In the genomic region with DNA sequence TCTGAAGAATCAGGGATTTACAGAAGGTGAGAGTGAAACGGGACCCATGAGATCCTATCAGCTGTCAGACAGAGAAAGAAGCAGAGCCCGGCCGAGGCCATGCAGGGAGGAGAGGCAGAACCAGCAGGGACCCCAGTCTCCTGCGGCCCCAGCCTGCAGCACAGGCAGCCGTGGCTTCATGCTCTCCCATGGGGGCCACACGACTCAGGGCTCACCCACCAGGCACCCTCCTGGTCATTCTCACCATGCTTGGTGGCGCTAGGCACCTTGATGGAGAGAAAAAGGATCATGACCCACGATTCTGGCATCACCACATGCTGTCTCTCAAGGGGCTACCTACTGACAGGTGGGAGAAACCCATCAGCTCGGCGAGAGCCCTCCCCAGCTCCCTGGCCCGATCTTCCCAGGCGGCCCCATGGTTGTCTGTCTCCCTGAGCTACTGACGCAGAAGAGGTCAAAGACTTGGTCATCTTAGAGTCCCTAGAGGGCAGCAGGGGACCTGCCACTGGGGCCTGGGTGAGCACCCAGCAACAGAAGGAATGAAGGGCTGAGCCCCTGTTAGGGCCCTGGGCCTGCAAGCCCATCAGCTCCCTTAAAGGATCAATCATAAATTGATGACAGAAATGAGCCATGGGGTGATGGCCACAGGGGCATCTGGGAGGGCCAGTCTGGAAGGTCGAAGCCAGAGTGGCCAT, we compare ENCODE assay signal across 16 cellular contexts. TPM values are rescaled to one million over a fixed set of nuclear protein-coding genes. Genes with fewer than 3 reads are reported as not detected.
DNase-seq lines count a peak whose midpoint lies in the region; ATAC-seq and TF ChIP-seq lines count a peak whose summit lies in the region.
"Had no signal": no experiment of that assay in that cellular context is flagged by ENCODE, and none has a peak within 500 bp of the region (broad histone marks: within the 10 kb centered on the region; RNA-seq: fewer than 3 reads in every experiment).

No MANE protein-coding gene starts in this region.

- peaks cover 37% of the 10 kb centered on the region for H4K20me1 ChIP-seq in neural progenitor cell (ENCODE audit: low read depth)

- H3K27ac ChIP-seq in dorsolateral prefrontal cortex (peak overlapping the region in 56 of 59 donors; percentile 52 to 89 (median 80)), neural progenitor cell (no peak overlapping the region)

- H3K4me2 ChIP-seq in neural progenitor cell: no peak overlapping the region
- H3K4me2 ChIP-seq: hepatocyte had no signal

- peak overlapping the region; percentile 31 for H3K27ac Mint-ChIP-seq in stimulated activated naive CD8-positive, alpha-beta T cell treated with anti-CD3 and anti-CD28 coated beads, Interleukin-15, Interleukin-2, amounts not matched to agents 100 ng/mL and 50 ng/mL, for 24 hours
- H3K27ac Mint-ChIP-seq in neural progenitor cell: peak overlapping the region; percentile 46
- H3K27ac Mint-ChIP-seq: activated CD4-positive, alpha-beta memory T cell treated with anti-CD3 and anti-CD28 coated beads, Interleukin-2, amount 10 ng/mL, durations not matched to agents 7 days and 5 days had no signal

- no peaks in the 10 kb centered on the region for H3K4me1 ChIP-seq in neural progenitor cell

- no peaks in the 10 kb centered on the region for H3K9me3 Mint-ChIP-seq in stimulated activated naive CD8-positive, alpha-beta T cell treated with anti-CD3 and anti-CD28 coated beads, Interleukin-15, Interleukin-2, amounts not matched to agents 100 ng/mL and 50 ng/mL, for 24 hours
- no peaks in the 10 kb centered on the region for H3K9me3 Mint-ChIP-seq in neural progenitor cell
- H3K9me3 Mint-ChIP-seq: activated CD4-positive, alpha-beta memory T cell treated with anti-CD3 and anti-CD28 coated beads, Interleukin-2, amount 10 ng/mL, durations not matched to agents 7 days and 5 days had no signal

- H3F3A ChIP-seq in neural progenitor cell (ENCODE audit: low read depth): peaks cover 7% of the 10 kb centered on the region

- no peak overlapping the region for H3K9ac ChIP-seq in neural progenitor cell

- intact Hi-C loops in dorsolateral prefrontal cortex (cut with DNase I): no loop called here

- H3K27me3 Mint-ChIP-seq in stimulated activated naive CD8-positive, alpha-beta T cell treated with anti-CD3 and anti-CD28 coated beads, Interleukin-15, Interleukin-2, amounts not matched to agents 100 ng/mL and 50 ng/mL, for 24 hours: no peaks in the 10 kb centered on the region
- peaks cover 10% of the 10 kb centered on the region for H3K27me3 Mint-ChIP-seq in neural progenitor cell (ENCODE audit: insufficient read depth, low read depth)
- H3K27me3 Mint-ChIP-seq: activated CD4-positive, alpha-beta memory T cell treated with anti-CD3 and anti-CD28 coated beads, Interleukin-2, amount 10 ng/mL, durations not matched to agents 7 days and 5 days had no signal

- H3K4me3 ChIP-seq in dorsolateral prefrontal cortex (no peak overlapping the region), neural progenitor cell (no peak overlapping the region)
- H3K4me3 ChIP-seq: hepatocyte, thyroid gland had no signal

- DNase-seq in stimulated activated naive CD8-positive, alpha-beta T cell treated with anti-CD3 and anti-CD28 coated beads, Interleukin-15, Interleukin-2, amounts not matched to agents 100 U/mL and 50 U/mL, for 24 hours: no peak
- no peak for DNase-seq in dorsolateral prefrontal cortex
- no peak for DNase-seq in neural progenitor cell (ENCODE audit: low spot score)
- DNase-seq in NCI-H1930 (lab: John Stamatoyannopoulos, UW): no peak
- DNase-seq: activated CD4-positive, alpha-beta memory T cell treated with anti-CD3 and anti-CD28 coated beads, Interleukin-2, amount 10 ng/mL, durations not matched to agents 7 days and 5 days; activated naive CD4-positive, alpha-beta T cell; DMS53; erythroblast; NCI-H2107; SIG-M5; thyroid gland had no signal

- TF ChIP-seq CTCF in dorsolateral prefrontal cortex (IDR thresholded peaks at IDR 0.05 in 54 of 56, conservative IDR thresholded peaks at IDR 0.05 in 2 of 56; ENCODE audit: low read depth in 1 of 56, partially characterized antibody in 56 of 56): peak in 40 of 56 donors; percentile 9 to 62 (median 28)
- no peak for TF ChIP-seq CTCF in neural progenitor cell (IDR thresholded peaks at IDR 0.05)

- ATAC-seq in stimulated activated naive CD8-positive, alpha-beta T cell treated with anti-CD3 and anti-CD28 coated beads, Interleukin-15, Interleukin-2, amounts not matched to agents 100 U/mL and 50 U/mL, for 24 hours: no peak
- ATAC-seq in GM21447 (IDR thresholded peaks at IDR 0.05; ENCODE audit: unreplicated experiment) (no peak), HG03025 (IDR thresholded peaks at IDR 0.05; ENCODE audit: low FRiP score, unreplicated experiment) (no peak), HG03460 (IDR thresholded peaks at IDR 0.05; ENCODE audit: unreplicated experiment) (no peak)

- no peaks in the 10 kb centered on the region for H3K36me3 ChIP-seq in neural progenitor cell
- H3K36me3 ChIP-seq: thyroid gland had no signal

- H2AFZ ChIP-seq in neural progenitor cell (replicated peaks): no peak overlapping the region
- H2AFZ ChIP-seq: hepatocyte had no signal

- H3K79me2 ChIP-seq in neural progenitor cell (ENCODE audit: low read depth): no peaks in the 10 kb centered on the region

- H3K27me3 ChIP-seq in dorsolateral prefrontal cortex: no peaks in the 10 kb centered on the region
- H3K27me3 ChIP-seq in neural progenitor cell: no peaks in the 10 kb centered on the region
- H3K27me3 ChIP-seq: hepatocyte, thyroid gland had no signal

- H3K9me3 ChIP-seq in neural progenitor cell (ENCODE audit: low read depth): no peaks in the 10 kb centered on the region
- H3K9me3 ChIP-seq: thyroid gland had no signal

- peaks cover 71% of the 10 kb centered on the region for H3K4me1 Mint-ChIP-seq in stimulated activated naive CD8-positive, alpha-beta T cell treated with anti-CD3 and anti-CD28 coated beads, Interleukin-15, Interleukin-2, amounts not matched to agents 100 ng/mL and 50 ng/mL, for 24 hours (ENCODE audit: low read depth)
- H3K4me1 Mint-ChIP-seq in neural progenitor cell: peaks cover 24% of the 10 kb centered on the region

- H3K36me3 Mint-ChIP-seq in stimulated activated naive CD8-positive, alpha-beta T cell treated with anti-CD3 and anti-CD28 coated beads, Interleukin-15, Interleukin-2, amounts not matched to agents 100 ng/mL and 50 ng/mL, for 24 hours (ENCODE audit: low read depth): no peaks in the 10 kb centered on the region
- no peaks in the 10 kb centered on the region for H3K36me3 Mint-ChIP-seq in neural progenitor cell

- no peak overlapping the region for H3K4me3 Mint-ChIP-seq in stimulated activated naive CD8-positive, alpha-beta T cell treated with anti-CD3 and anti-CD28 coated beads, Interleukin-15, Interleukin-2, amounts not matched to agents 100 ng/mL and 50 ng/mL, for 24 hours
- H3K4me3 Mint-ChIP-seq in neural progenitor cell: no peak overlapping the region
- H3K4me3 Mint-ChIP-seq: activated CD4-positive, alpha-beta memory T cell treated with anti-CD3 and anti-CD28 coated beads, Interleukin-2, amount 10 ng/mL, durations not matched to agents 7 days and 5 days had no signal

RNA-seq across cellular contexts. Expression of gene ITPK1, which starts 58.0 kb away (rescaled TPM):
- total RNA-seq in dorsolateral prefrontal cortex (100 to 1,000 TPM; 230 to 451 (median 314) TPM), neural progenitor cell (ENCODE audit: low replicate concordance) (25.8 and 34.6 TPM in 2 replicates)
